ENCODE assay signal across 1 cellular context in the genomic region with DNA sequence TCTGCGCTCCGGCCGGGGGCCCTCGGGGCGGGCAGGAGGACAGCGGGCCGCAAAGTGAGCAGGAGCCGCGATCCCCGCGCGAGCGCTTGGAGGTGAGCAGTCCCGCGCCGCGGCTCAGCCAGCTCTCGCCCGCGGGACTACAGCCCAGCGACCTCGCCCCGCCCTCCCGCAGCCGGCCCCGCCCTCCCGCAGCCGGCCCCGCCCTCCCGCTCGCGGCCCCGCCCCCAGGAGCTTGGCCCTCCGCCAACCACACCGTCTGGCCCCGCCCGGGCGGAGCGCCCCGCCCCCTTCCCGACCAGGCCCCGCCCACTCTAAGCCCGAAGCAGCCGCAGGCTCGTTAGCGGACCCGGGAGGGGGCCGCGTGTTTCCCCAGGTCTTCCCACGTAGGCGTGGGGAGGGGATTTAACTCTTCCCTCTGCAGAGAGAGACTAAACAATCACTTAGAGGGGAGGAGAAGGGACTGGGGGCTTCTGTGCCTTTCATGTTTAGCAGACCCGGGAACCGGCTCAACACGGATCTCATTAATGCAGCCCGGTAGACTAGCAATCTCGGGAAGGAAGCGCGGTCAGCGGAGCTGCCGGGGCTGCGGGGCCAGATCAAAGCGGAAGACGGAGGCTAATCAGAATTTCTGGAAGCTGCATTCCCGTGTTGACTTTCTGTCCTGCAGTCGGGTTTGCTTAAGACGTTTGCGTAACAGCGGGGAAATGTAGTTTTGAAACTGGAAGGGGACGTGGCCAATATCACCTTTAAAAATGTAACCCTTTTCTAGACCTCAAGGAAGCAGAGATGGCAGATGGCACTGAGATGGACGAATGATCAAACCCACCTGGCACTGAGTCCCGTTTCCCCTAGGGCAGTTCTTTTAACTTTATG.
A peak's percentile ranks its signal among the peaks of the same experiment; 100 is the strongest.
TF ChIP-seq lines count a peak whose summit lies in the region.

A gene (minus strand): TSS at position 139 of the 873 bp plus-strand sequence. CDS start 480 bp downstream, outside the sequence.

TF ChIP-seq in A549, 52 proteins besides CTCF, POLR2A, EP300 and RAD21 (continued from another document):
- TF ChIP-seq, protein P1, sequence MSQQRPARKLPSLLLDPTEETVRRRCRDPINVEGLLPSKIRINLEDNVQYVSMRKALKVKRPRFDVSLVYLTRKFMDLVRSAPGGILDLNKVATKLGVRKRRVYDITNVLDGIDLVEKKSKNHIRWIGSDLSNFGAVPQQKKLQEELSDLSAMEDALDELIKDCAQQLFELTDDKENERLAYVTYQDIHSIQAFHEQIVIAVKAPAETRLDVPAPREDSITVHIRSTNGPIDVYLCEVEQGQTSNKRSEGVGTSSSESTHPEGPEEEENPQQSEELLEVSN (IDR thresholded peaks at IDR 0.05; ENCODE audit: borderline replicate concordance, low read depth), result peak; percentile 40; the same call in 1 of the 2 replicates
- TF ChIP-seq SMC3 (IDR thresholded peaks at IDR 0.05) (peak; percentile 11; the same call in 2 of the 3 replicates), HOXA7 (CRISPR knock-in tag; IDR thresholded peaks at IDR 0.05) (no peak), CEBPB (IDR thresholded peaks at IDR 0.05) (peak; percentile 68 to 86; a peak in 3 of 4 replicates), JUN (IDR thresholded peaks at IDR 0.05) (peak; percentile 52 to 73; a peak in 4 of 5 replicates), CHD4 (IDR thresholded peaks at IDR 0.05; ENCODE audit: borderline replicate concordance) (no peak), JUNB (IDR thresholded peaks at IDR 0.05) (0 out of 2 replicates have a peak, but pooled peaks have one; percentile 6)
- TF ChIP-seq, protein P2, sequence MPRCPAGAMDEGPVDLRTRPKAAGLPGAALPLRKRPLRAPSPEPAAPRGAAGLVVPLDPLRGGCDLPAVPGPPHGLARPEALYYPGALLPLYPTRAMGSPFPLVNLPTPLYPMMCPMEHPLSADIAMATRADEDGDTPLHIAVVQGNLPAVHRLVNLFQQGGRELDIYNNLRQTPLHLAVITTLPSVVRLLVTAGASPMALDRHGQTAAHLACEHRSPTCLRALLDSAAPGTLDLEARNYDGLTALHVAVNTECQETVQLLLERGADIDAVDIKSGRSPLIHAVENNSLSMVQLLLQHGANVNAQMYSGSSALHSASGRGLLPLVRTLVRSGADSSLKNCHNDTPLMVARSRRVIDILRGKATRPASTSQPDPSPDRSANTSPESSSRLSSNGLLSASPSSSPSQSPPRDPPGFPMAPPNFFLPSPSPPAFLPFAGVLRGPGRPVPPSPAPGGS (IDR thresholded peaks at IDR 0.05), result 0 out of 3 replicates have a peak, but pooled peaks have one; percentile 48
- TF ChIP-seq, protein P3, sequence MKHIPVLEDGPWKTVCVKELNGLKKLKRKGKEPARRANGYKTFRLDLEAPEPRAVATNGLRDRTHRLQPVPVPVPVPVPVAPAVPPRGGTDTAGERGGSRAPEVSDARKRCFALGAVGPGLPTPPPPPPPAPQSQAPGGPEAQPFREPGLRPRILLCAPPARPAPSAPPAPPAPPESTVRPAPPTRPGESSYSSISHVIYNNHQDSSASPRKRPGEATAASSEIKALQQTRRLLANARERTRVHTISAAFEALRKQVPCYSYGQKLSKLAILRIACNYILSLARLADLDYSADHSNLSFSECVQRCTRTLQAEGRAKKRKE (CRISPR knock-in tag; IDR thresholded peaks at IDR 0.05; ENCODE audit: low read depth), result no peak
TF ChIP-seq in A549: peak in this region for 8.
